In the genomic region with DNA sequence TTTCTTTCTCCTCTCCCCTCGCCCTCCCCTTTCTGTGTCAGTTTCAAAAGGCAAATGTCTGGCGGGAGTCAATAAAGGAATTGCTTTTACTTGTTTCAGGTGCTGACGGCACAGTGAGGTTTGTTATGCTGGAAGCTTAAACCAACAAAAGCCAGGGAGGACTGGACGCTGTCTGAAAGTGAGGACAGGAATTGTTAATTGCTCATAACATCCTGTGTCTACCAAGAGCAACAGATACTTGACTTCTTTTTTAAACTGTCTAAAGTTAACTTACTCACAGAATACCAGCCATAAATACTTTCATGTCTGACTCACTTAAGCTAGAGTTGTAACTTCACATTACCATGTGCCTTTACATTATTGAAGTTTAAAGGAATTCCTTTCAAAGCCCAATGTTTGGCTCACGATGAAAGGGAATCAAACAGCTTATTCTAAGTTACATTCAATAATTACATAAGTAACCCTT, we compare ENCODE assay signal across 1 cellular context.
TF ChIP-seq lines count a peak whose summit lies in the region.

No MANE protein-coding gene starts in this region.

TF ChIP-seq in HepG2, 621 proteins besides CTCF, POLR2A, EP300 and RAD21 (continued from another document):
- TF ChIP-seq, protein P1, sequence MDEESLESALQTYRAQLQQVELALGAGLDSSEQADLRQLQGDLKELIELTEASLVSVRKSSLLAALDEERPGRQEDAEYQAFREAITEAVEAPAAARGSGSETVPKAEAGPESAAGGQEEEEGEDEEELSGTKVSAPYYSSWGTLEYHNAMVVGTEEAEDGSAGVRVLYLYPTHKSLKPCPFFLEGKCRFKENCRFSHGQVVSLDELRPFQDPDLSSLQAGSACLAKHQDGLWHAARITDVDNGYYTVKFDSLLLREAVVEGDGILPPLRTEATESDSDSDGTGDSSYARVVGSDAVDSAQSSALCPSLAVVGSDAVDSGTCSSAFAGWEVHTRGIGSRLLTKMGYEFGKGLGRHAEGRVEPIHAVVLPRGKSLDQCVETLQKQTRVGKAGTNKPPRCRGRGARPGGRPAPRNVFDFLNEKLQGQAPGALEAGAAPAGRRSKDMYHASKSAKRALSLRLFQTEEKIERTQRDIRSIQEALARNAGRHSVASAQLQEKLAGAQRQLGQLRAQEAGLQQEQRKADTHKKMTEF (CRISPR knock-in tag; IDR thresholded peaks at IDR 0.05): no peak
- TF ChIP-seq CHCHD3 (CRISPR knock-in tag; IDR thresholded peaks at IDR 0.05): no peak
